ENCODE assay signal across 8 cellular contexts in the genomic region with DNA sequence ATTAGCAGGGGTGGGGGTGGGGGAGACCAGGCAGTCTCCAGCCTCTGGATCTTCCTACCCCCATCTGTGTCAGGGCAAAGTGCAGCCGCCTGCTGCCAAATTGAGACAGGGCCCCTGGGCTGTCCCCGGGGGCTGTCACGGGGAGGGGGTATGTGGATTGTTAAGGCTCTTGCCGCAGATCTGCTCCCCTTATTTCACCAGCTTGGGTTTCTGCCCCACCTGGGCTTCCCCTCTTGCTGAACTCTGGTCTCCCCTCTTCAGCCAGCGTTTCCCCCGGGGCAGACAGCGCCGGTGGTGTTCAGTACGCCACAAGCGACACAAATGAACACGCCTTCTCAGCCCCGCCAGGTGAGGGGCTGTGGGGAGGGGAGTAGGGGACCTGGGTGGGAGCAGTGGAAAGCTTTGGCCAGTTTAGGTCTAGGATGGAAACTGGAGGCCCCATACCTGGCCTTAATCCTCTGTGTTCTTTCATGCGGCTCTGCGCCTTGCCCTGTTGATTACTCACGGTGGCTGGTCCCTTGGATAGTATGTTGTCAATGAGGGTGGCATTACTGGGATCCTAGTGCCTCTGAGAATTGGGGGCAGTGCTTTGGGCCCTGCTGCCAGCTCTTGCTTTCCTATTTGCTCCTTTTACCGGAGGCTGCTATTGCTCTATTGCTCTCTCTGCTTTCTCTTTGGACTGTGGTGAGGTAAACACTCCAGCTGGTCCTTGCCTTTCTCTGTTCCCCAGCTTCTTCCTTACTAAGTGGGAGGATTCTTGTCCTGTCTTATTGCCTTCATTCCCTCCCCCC. TPM values are rescaled to one million over a fixed set of nuclear protein-coding genes. Genes with fewer than 3 reads are reported as not detected.
DNase-seq lines count a peak whose midpoint lies in the region; ATAC-seq and TF ChIP-seq lines count a peak whose summit lies in the region.

No MANE protein-coding gene starts in this region.

- 49% methylated on average over 3 of the region's 16 CpGs; no CpG with 5 or more reads in 1 of the 2 experiments for WGBS in IMR-90 (ENCODE audit: extremely low coverage in 2 of 2, insufficient read length in 1 of 2), 2 experiments
- 9 to 16% methylated on average over 13 to 16 of the region's 16 CpGs for WGBS in body of pancreas, 2 donors
- WGBS in mesenchymal stem cell, result 65% methylated on average over 13 of the region's 16 CpGs

- intact Hi-C loops in IMR-90 (cut with micrococcal nuclease) (loop anchor here (2.0 kb wide), 1 partner anchor 47 kb away; no protein-coding TSS in a partner anchor), body of pancreas (cut with DNase I) (no loop called here)

- peaks cover 25% of the 10 kb centered on the region for H3K9me1 ChIP-seq in IMR-90 (ENCODE audit: insufficient read depth, low read length)

- no peak overlapping the region for H2BK12ac ChIP-seq in mesenchymal stem cell (ENCODE audit: low read length in 2 of 2)

- H4K20me1 ChIP-seq in IMR-90 (ENCODE audit: insufficient read depth, low read length), result peaks cover 61% of the 10 kb centered on the region

- peak overlapping the region; percentile 7 for H3K14ac ChIP-seq in IMR-90 (replicated peaks; ENCODE audit: low read depth, low read length)
- peak overlapping the region in 1 of 2 experiments; percentile 0 for H3K14ac ChIP-seq in mesenchymal stem cell (ENCODE audit: low read length in 2 of 2)

- H2BK15ac ChIP-seq in IMR-90 (ENCODE audit: low read depth, low read length) (no peak overlapping the region), mesenchymal stem cell (ENCODE audit: low read depth, poor library complexity, severe bottlenecking) (no peak overlapping the region)

- TF ChIP-seq CTCF in AG04450 (IDR thresholded peaks at IDR 0.05; ENCODE audit: low read depth, low read length) (no peak), IMR-90 (conservative IDR thresholded peaks at IDR 0.05; ENCODE audit: low read depth, low read length) (no peak), body of pancreas (IDR thresholded peaks at IDR 0.05) (no peak)

- peaks cover 3% of the 10 kb centered on the region; the same call in 1 of the 2 replicates for H3K9me3 ChIP-seq in AG04450 (ENCODE audit: control insufficient read depth, insufficient read depth, low read length)
- H3K9me3 ChIP-seq in IMR-90 (ENCODE audit: control insufficient read depth, insufficient read depth, low read length), result no peaks in the 10 kb centered on the region
- no peaks in the 10 kb centered on the region for H3K9me3 ChIP-seq in body of pancreas
- H3K9me3 ChIP-seq in mesenchymal stem cell (ENCODE audit: control insufficient read depth, low read length), result no peaks in the 10 kb centered on the region

- H3K36me3 ChIP-seq in IMR-90 (ENCODE audit: control insufficient read depth, insufficient read depth, low read length) (peaks cover 29% of the 10 kb centered on the region), body of pancreas (replicated peaks in 1 of 2; ENCODE audit: insufficient read depth in 1 of 2, low read depth in 2 of 2) (peaks cover 0 to 5% of the 10 kb centered on the region in 2 donors), mesenchymal stem cell (ENCODE audit: control insufficient read depth in 1 of 2, insufficient read depth in 2 of 2, low read depth in 1 of 2, low read length in 2 of 2) (peaks cover 32 to 34% of the 10 kb centered on the region in 2 experiments)

- H3K4me3 ChIP-seq in AG04450 (ENCODE audit: low read depth, low read length) (peak overlapping the region; percentile 90), IMR-90 (ENCODE audit: insufficient read depth, low read depth, low read length) (peak overlapping the region; percentile 91), body of pancreas (peak overlapping the region; percentile 54 to 97), mesenchymal stem cell (ENCODE audit: insufficient read depth in 1 of 2, low read depth in 1 of 2, low read length in 2 of 2) (peak overlapping the region; percentile 85 to 92)

- H3K79me1 ChIP-seq in IMR-90 (ENCODE audit: low read depth in 1 of 2, low read length in 2 of 2) (peaks cover 7 to 39% of the 10 kb centered on the region in 2 experiments), mesenchymal stem cell (replicated peaks; ENCODE audit: low read length, poor library complexity, severe bottlenecking) (peaks cover 5% of the 10 kb centered on the region)

- peak overlapping the region; percentile 21; the same call in 1 of the 2 replicates for H4K5ac ChIP-seq in IMR-90 (ENCODE audit: low read depth, low read length)

- peak overlapping the region; percentile 92 for H2AK9ac ChIP-seq in IMR-90 (replicated peaks; ENCODE audit: low read depth, low read length, poor library complexity)

- peak overlapping the region; percentile 77 for H3K23ac ChIP-seq in IMR-90 (ENCODE audit: low read depth, low read length)
- H3K23ac ChIP-seq in mesenchymal stem cell (ENCODE audit: low read length in 2 of 2), result no peak overlapping the region

- H3K4me2 ChIP-seq in IMR-90 (ENCODE audit: low read depth, low read length) (peak overlapping the region; percentile 95), mesenchymal stem cell (ENCODE audit: low read length, poor library complexity, severe bottlenecking) (peak overlapping the region; percentile 86)

- peak overlapping the region; percentile 97 for H3K4ac ChIP-seq in IMR-90 (ENCODE audit: low read depth, low read length)
- H3K4ac ChIP-seq in mesenchymal stem cell (ENCODE audit: low read depth in 1 of 2, low read length in 2 of 2), result peak overlapping the region in 1 of 2 experiments; percentile 99

- H3K18ac ChIP-seq in IMR-90 (ENCODE audit: low read depth, low read length) (no peak overlapping the region), mesenchymal stem cell (ENCODE audit: low read depth in 1 of 2, low read length in 2 of 2) (peak overlapping the region in 1 of 2 experiments; percentile 6)

- H3K56ac ChIP-seq in IMR-90 (ENCODE audit: extremely low read depth, insufficient read depth, low read length), result peak overlapping the region; percentile 72; the same call in 1 of the 2 replicates

- H2BK120ac ChIP-seq in IMR-90 (ENCODE audit: low read depth, low read length) (0 out of 2 replicates have a peak overlapping the region, but pooled peaks have one; percentile 5), mesenchymal stem cell (ENCODE audit: low read depth, low read length) (peak overlapping the region; percentile 97)

- peak overlapping the region; percentile 97; the same call in 1 of the 2 replicates for H4K91ac ChIP-seq in IMR-90 (ENCODE audit: insufficient read depth, low read depth, low read length)
- no peak overlapping the region for H4K91ac ChIP-seq in mesenchymal stem cell (ENCODE audit: low read length)

- peak overlapping the region; percentile 98 for H3K9ac ChIP-seq in IMR-90 (ENCODE audit: low read depth, low read length)
- H3K9ac ChIP-seq in mesenchymal stem cell (ENCODE audit: low read length), result peak overlapping the region; percentile 96

- no peak overlapping the region for H2BK20ac ChIP-seq in IMR-90 (ENCODE audit: low read depth, low read length)

- H3K27ac ChIP-seq in AG04450 (ENCODE audit: low read depth, low read length) (peak overlapping the region; percentile 77), IMR-90 (ENCODE audit: insufficient read depth, low read length) (peak overlapping the region; percentile 99), body of pancreas (peak overlapping the region; percentile 97 to 99 (median 98)), mesenchymal stem cell (ENCODE audit: low read length, poor library complexity, severe bottlenecking) (peak overlapping the region; percentile 59)

- no peak for TF ChIP-seq RAD21 in IMR-90 (IDR thresholded peaks at IDR 0.05; ENCODE audit: low read length)

- H2BK5ac ChIP-seq in IMR-90 (ENCODE audit: low read depth, low read length, poor library complexity, severe bottlenecking), result peak overlapping the region; percentile 99
- no peak overlapping the region for H2BK5ac ChIP-seq in mesenchymal stem cell (ENCODE audit: low read depth, low read length, poor library complexity, severe bottlenecking)

- ATAC-seq in IMR-90 (ENCODE audit: low read depth) (no peak), body of pancreas (no peak), HG02884 (IDR thresholded peaks at IDR 0.05; ENCODE audit: unreplicated experiment) (no peak), GM21367 (IDR thresholded peaks at IDR 0.05; ENCODE audit: unreplicated experiment) (no peak)

- in situ Hi-C loops in IMR-90 (cut with MboI; ENCODE audit: low sequenced_read_pairs), result no loop called here

- H2AK5ac ChIP-seq in IMR-90 (ENCODE audit: low read depth, low read length) (peak overlapping the region; percentile 62; the same call in 1 of the 2 replicates), mesenchymal stem cell (ENCODE audit: low read length, severe bottlenecking) (no peak overlapping the region)

- POLR2A ChIA-PET in AG04450 (lab: Yijun Ruan, JAX) (interaction anchor here (0.9 to 1.6 kb wide), 6 partner anchors 10 to 66 kb away, joined by 3 to 7 read pairs (median 3); partner anchors contain the start of genes CLCN2, EEF1AKMT4, FAM131A and POLR2H), IMR-90 (lab: Charles Lee; ENCODE audit: unreplicated experiment) (interaction anchor here (0.9 to 1.5 kb wide), 2 partner anchors 22 to 51 kb away, joined by 4 to 5 read pairs; partner anchors contain the start of gene FAM131A)

- H3K27me3 ChIP-seq in AG04450 (ENCODE audit: control insufficient read depth, insufficient read depth, low read length) (no peaks in the 10 kb centered on the region), IMR-90 (ENCODE audit: control insufficient read depth, insufficient read depth, low read length) (no peaks in the 10 kb centered on the region), body of pancreas (no peaks in the 10 kb centered on the region), mesenchymal stem cell (ENCODE audit: control insufficient read depth in 1 of 2, insufficient read depth in 1 of 2, low read length in 2 of 2) (no peaks in the 10 kb centered on the region)

- DNase-seq in AG04450 (ENCODE audit: low read depth, low spot score), result no peak
- DNase-seq in IMR-90, result peak; percentile 23
- peak in 1 of 4 donors; percentile 26 for DNase-seq in body of pancreas
- peak; percentile 59 for DNase-seq in mesenchymal stem cell
- DNase-seq in ureter (ENCODE audit: low spot score), result no peak
- DNase-seq in SK-N-DZ (ENCODE audit: low spot score), result no peak

- no peak for TF ChIP-seq POLR2A in IMR-90 (IDR thresholded peaks at IDR 0.05; ENCODE audit: low read depth, low read length)
- no peak for TF ChIP-seq POLR2A in body of pancreas (IDR thresholded peaks at IDR 0.05)

- CTCF ChIA-PET in AG04450 (lab: Charles Lee) (interaction anchor here (0.7 kb wide), 1 partner anchor 55 kb away, joined by 4 read pairs; no protein-coding TSS in a partner anchor), IMR-90 (lab: Yijun Ruan, JAX) (no interaction called here)

- H3K4me1 ChIP-seq in IMR-90 (ENCODE audit: control insufficient read depth, insufficient read depth, low read length) (peaks cover 25% of the 10 kb centered on the region), body of pancreas (peaks cover 56% of the 10 kb centered on the region), mesenchymal stem cell (ENCODE audit: control insufficient read depth, insufficient read depth, low read depth, low read length) (peaks cover 32% of the 10 kb centered on the region)

- peak overlapping the region; percentile 5 for H2AFZ ChIP-seq in IMR-90 (replicated peaks; ENCODE audit: low read length, poor library complexity)
- no peak overlapping the region for H2AFZ ChIP-seq in mesenchymal stem cell (ENCODE audit: low read depth, low read length)

- dilution Hi-C loops in IMR-90 (cut with HindIII; ENCODE audit: low sequenced_read_pairs, unreplicated experiment), result no loop called here

- no TSS peak for BruUV-seq in IMR-90 (replicated peaks; lab: Mats Ljungman, UMichigan)

- peak overlapping the region in 1 of 2 experiments; percentile 14; a peak in 2 of 4 replicates for H4K8ac ChIP-seq in IMR-90 (ENCODE audit: low read depth in 2 of 2, low read length in 2 of 2)
- no peak overlapping the region for H4K8ac ChIP-seq in mesenchymal stem cell (ENCODE audit: low read length)

RNA-seq across cellular contexts. Expression of gene EIF4G1, which starts 1.7 kb away (rescaled TPM):
- polyA plus RNA-seq in AG04450 (2011; rRNA removed) (191 and 224 TPM in 2 replicates), IMR-90 (2012; rRNA removed) (274 and 300 TPM in 2 replicates)
- polyA minus RNA-seq in AG04450 (2011; rRNA and poly(A)+ RNA removed), result 269 and 272 TPM in 2 replicates
- total RNA-seq in IMR-90 (2012; rRNA removed) (225 TPM in 2 replicates), body of pancreas (100 to 1,000 TPM; 146 to 213 TPM), ureter (351 TPM)
- 216 and 229 TPM in 2 replicates for polyA plus RNA-seq in IMR-90 (2012; cell fraction: cytosol; rRNA removed)
- 361 and 453 TPM in 2 replicates for polyA plus RNA-seq in IMR-90 (2012; cell fraction: nucleus; rRNA removed; ENCODE audit: low replicate concordance)
- 188 TPM for polyA plus RNA-seq in mesenchymal stem cell (2013, experiment 1 of 2)
- polyA plus RNA-seq in mesenchymal stem cell (2013, experiment 2 of 2), result 185 TPM
- 257 and 261 TPM in 2 replicates for polyA plus RNA-seq in SK-N-DZ (2014; cell fraction: cytosol; rRNA removed)
- polyA plus RNA-seq in SK-N-DZ (2014; cell fraction: nucleus; rRNA removed), result 213 and 251 TPM in 2 replicates

RNA-seq across cellular contexts. Expression of gene PSMD2, which starts 17.0 kb away (rescaled TPM):
- polyA plus RNA-seq in AG04450 (2011; rRNA removed) (318 and 363 TPM in 2 replicates), IMR-90 (2012; rRNA removed) (474 and 514 TPM in 2 replicates)
- polyA minus RNA-seq in AG04450 (2011; rRNA and poly(A)+ RNA removed), result 639 and 713 TPM in 2 replicates
- total RNA-seq in IMR-90 (2012; rRNA removed) (697 and 872 TPM in 2 replicates), body of pancreas (10 to 100 TPM; 75.0 to 83.7 TPM), ureter (136 TPM)
- 246 and 479 TPM in 2 replicates for polyA plus RNA-seq in IMR-90 (2012; cell fraction: cytosol; rRNA removed)
- polyA plus RNA-seq in IMR-90 (2012; cell fraction: nucleus; rRNA removed; ENCODE audit: low replicate concordance), result 457 and 630 TPM in 2 replicates
- polyA plus RNA-seq in mesenchymal stem cell (2013, experiment 1 of 2), result 121 TPM
- 116 TPM for polyA plus RNA-seq in mesenchymal stem cell (2013, experiment 2 of 2)
- polyA plus RNA-seq in SK-N-DZ (2014; cell fraction: cytosol; rRNA removed), result 309 and 324 TPM in 2 replicates
- 291 and 316 TPM in 2 replicates for polyA plus RNA-seq in SK-N-DZ (2014; cell fraction: nucleus; rRNA removed)

RNA-seq across cellular contexts. Expression of gene FAM131A, which starts 21.3 kb away (rescaled TPM):
- polyA plus RNA-seq in AG04450 (2011; rRNA removed), result 8.5 and 9.3 TPM in 2 replicates
- polyA minus RNA-seq in AG04450 (2011; rRNA and poly(A)+ RNA removed), result 13.3 and 13.7 TPM in 2 replicates
- 9.7 and 10.8 TPM in 2 replicates for total RNA-seq in IMR-90 (2012; rRNA removed)
- polyA plus RNA-seq in IMR-90 (2012; rRNA removed), result 16.5 and 19.5 TPM in 2 replicates
- polyA plus RNA-seq in IMR-90 (2012; cell fraction: cytosol; rRNA removed), result 28.8 and 38.6 TPM in 2 replicates
- polyA plus RNA-seq in IMR-90 (2012; cell fraction: nucleus; rRNA removed; ENCODE audit: low replicate concordance), result 32.2 and 40.8 TPM in 2 replicates
- total RNA-seq in body of pancreas, result 10 to 100 TPM; 11.5 to 13.5 TPM
- 6.7 TPM for polyA plus RNA-seq in mesenchymal stem cell (2013, experiment 1 of 2)
- polyA plus RNA-seq in mesenchymal stem cell (2013, experiment 2 of 2), result 6.8 TPM
- total RNA-seq in ureter, result 13.5 TPM
- 39.7 and 60.4 TPM in 2 replicates for polyA plus RNA-seq in SK-N-DZ (2014; cell fraction: cytosol; rRNA removed)
- polyA plus RNA-seq in SK-N-DZ (2014; cell fraction: nucleus; rRNA removed), result 45.1 and 58.4 TPM in 2 replicates

RNA-seq across cellular contexts. Expression of gene ECE2, which starts 40.2 kb away (rescaled TPM):
- not detected in 2 replicates for polyA plus RNA-seq in AG04450 (2011; rRNA removed)
- not detected in 2 replicates for polyA minus RNA-seq in AG04450 (2011; rRNA and poly(A)+ RNA removed)
- not detected in 2 replicates for total RNA-seq in IMR-90 (2012; rRNA removed)
- polyA plus RNA-seq in IMR-90 (2012; rRNA removed), result not detected in 2 replicates
- not detected in 2 replicates for polyA plus RNA-seq in IMR-90 (2012; cell fraction: cytosol; rRNA removed)
- polyA plus RNA-seq in IMR-90 (2012; cell fraction: nucleus; rRNA removed; ENCODE audit: low replicate concordance), result 0.02 TPM in 1 of 2 replicates, not detected in the other
- 10 to 100 TPM; 11.7 to 18.8 TPM for total RNA-seq in body of pancreas
- polyA plus RNA-seq in mesenchymal stem cell (2013, experiment 1 of 2), result not detected
- not detected for polyA plus RNA-seq in mesenchymal stem cell (2013, experiment 2 of 2)
- 0.81 TPM for total RNA-seq in ureter
- polyA plus RNA-seq in SK-N-DZ (2014; cell fraction: cytosol; rRNA removed), result 0.10 and 0.14 TPM in 2 replicates
- 2.0 and 3.1 TPM in 2 replicates for polyA plus RNA-seq in SK-N-DZ (2014; cell fraction: nucleus; rRNA removed)

RNA-seq across cellular contexts. Expression of gene CLCN2, which starts 45.3 kb away (rescaled TPM):
- polyA plus RNA-seq in AG04450 (2011; rRNA removed) (1.7 and 2.1 TPM in 2 replicates), IMR-90 (2012; rRNA removed) (5.7 and 5.8 TPM in 2 replicates)
- polyA minus RNA-seq in AG04450 (2011; rRNA and poly(A)+ RNA removed), result 6.6 and 7.0 TPM in 2 replicates
- total RNA-seq in IMR-90 (2012; rRNA removed) (1.9 and 2.9 TPM in 2 replicates), body of pancreas (10 to 100 TPM in 1 of 2 donors, 1 to 10 TPM in 1; 7.5 to 12.2 TPM), ureter (11.7 TPM)
- 2.4 and 3.5 TPM in 2 replicates for polyA plus RNA-seq in IMR-90 (2012; cell fraction: cytosol; rRNA removed)
- polyA plus RNA-seq in IMR-90 (2012; cell fraction: nucleus; rRNA removed; ENCODE audit: low replicate concordance), result 20.0 and 46.7 TPM in 2 replicates
- 2.3 TPM for polyA plus RNA-seq in mesenchymal stem cell (2013, experiment 1 of 2)
- 2.1 TPM for polyA plus RNA-seq in mesenchymal stem cell (2013, experiment 2 of 2)
- polyA plus RNA-seq in SK-N-DZ (2014; cell fraction: cytosol; rRNA removed), result 10.6 and 18.8 TPM in 2 replicates
- 85.0 and 92.0 TPM in 2 replicates for polyA plus RNA-seq in SK-N-DZ (2014; cell fraction: nucleus; rRNA removed)

Comparison
In these comparisons a context has a peak if more than half of its experiments do, and no peak if none do; other contexts are left out.
1. DNase-seq: peak in IMR-90 (single experiment) and mesenchymal stem cell (single experiment); none in AG04450 (single experiment), ureter (single experiment) and SK-N-DZ (single experiment).
2. Peak in every context shown above with its lines, with median percentiles within 50 percentile points of each other: H3K27ac ChIP-seq and H3K4me3 ChIP-seq.